ENCODE assay signal across 9 cellular contexts in the genomic region with DNA sequence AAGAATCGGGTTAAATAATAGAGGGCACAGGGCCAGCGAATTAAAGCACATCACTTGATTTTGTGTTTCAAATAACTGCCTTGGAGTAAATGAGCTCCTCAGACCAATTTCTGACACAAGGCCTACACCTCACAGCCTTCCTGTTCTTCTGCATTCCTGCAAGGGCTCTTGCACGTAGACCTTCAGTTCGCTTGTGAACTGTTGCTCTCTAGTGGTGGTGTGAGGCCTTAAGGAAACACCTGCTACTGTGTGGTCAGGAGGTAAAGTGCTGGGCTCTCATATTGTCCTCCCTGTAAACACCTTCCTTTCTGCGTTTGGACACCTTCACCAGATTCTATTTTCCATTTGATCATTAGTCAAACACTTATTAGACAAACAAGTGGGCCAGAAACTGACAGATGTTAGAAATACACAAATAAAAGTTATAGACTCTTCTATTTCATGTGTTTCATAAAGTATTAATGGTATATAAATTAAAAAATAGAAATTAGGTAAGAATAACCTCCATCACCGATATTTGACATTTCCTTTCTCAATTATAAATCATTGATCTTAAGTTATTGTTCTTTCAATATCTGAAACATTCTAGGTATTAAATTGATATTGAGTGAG. TPM values are rescaled to one million over a fixed set of nuclear protein-coding genes. Genes with fewer than 3 reads are reported as not detected.
DNase-seq lines count a peak whose midpoint lies in the region; ATAC-seq and TF ChIP-seq lines count a peak whose summit lies in the region.
"Had no signal": no experiment of that assay in that cellular context is flagged by ENCODE, and none has a peak within 500 bp of the region (broad histone marks: within the 10 kb centered on the region; RNA-seq: fewer than 3 reads in every experiment).

No MANE protein-coding gene starts in this region.

- H3K36me3 ChIP-seq in Caco-2 (ENCODE audit: control insufficient read depth, insufficient read depth, low read length) (no peaks in the 10 kb centered on the region), SJSA1 (no peaks in the 10 kb centered on the region)

- H3K36me3 Mint-ChIP-seq in Caco-2 (ENCODE audit: insufficient read depth, unreplicated experiment): no peaks in the 10 kb centered on the region
- H3K36me3 Mint-ChIP-seq in activated naive CD4-positive, alpha-beta T cell treated with anti-CD3 and anti-CD28 coated beads for 36 hours (ENCODE audit: low read depth): no peaks in the 10 kb centered on the region

- H3K4me1 ChIP-seq in Caco-2: no peaks in the 10 kb centered on the region
- H3K4me1 ChIP-seq in SJSA1 (replicated peaks): peaks cover 28% of the 10 kb centered on the region

- TF ChIP-seq CTCF in Caco-2 (IDR thresholded peaks at IDR 0.05; ENCODE audit: insufficient read depth in 1 of 2, low read depth in 1 of 2, low read length in 1 of 2, severe bottlenecking in 1 of 2, unreplicated experiment in 1 of 2): peak; percentile 67 to 84

- H3K27me3 ChIP-seq in Caco-2 (replicated peaks; ENCODE audit: control insufficient read depth, insufficient read depth, low read length): no peaks in the 10 kb centered on the region
- no peaks in the 10 kb centered on the region for H3K27me3 ChIP-seq in SJSA1 (replicated peaks)

- POLR2A ChIA-PET in Caco-2 (lab: Charles Lee): no interaction called here

- no peak overlapping the region for H3K4me3 Mint-ChIP-seq in Caco-2 (ENCODE audit: unreplicated experiment)
- H3K4me3 Mint-ChIP-seq in activated naive CD4-positive, alpha-beta T cell treated with anti-CD3 and anti-CD28 coated beads for 36 hours: peak overlapping the region; percentile 0

- H3K27me3 Mint-ChIP-seq in Caco-2 (ENCODE audit: insufficient read depth, unreplicated experiment): peaks cover 12% of the 10 kb centered on the region
- no peaks in the 10 kb centered on the region for H3K27me3 Mint-ChIP-seq in activated naive CD4-positive, alpha-beta T cell treated with anti-CD3 and anti-CD28 coated beads for 36 hours (ENCODE audit: low read depth)

- DNase-seq in Caco-2: peak; percentile 87 to 88
- DNase-seq in SJSA1 (ENCODE audit: low read depth in 1 of 2, low spot score in 2 of 2): peak; percentile 25 to 48
- DNase-seq in activated naive CD4-positive, alpha-beta T cell treated with anti-CD3 and anti-CD28 coated beads for 36 hours: peak; percentile 84
- peak; percentile 77 for DNase-seq in iPS-NIHi7 (ENCODE audit: extremely low spot score)
- peak in 2 of 3 experiments; percentile 35 to 52 for DNase-seq in stimulated activated CD4-positive, alpha-beta T cell treated with anti-CD3 and anti-CD28 coated beads, TNF-alpha, amount 100 ng/mL, for 4 hours (ENCODE audit: low read depth in 3 of 3)
- DNase-seq in NCI-H1436 treated with DMSO at 0.1 percent for 48 hours (lab: John Stamatoyannopoulos, UW): no peak

- H3K9me3 ChIP-seq in Caco-2 (no peaks in the 10 kb centered on the region), SJSA1 (replicated peaks) (no peaks in the 10 kb centered on the region)

- H3K4me3 ChIP-seq in Caco-2 (ENCODE audit: low read depth, low read length) (no peak overlapping the region), SJSA1 (no peak overlapping the region)

- no peaks in the 10 kb centered on the region for H3K9me3 Mint-ChIP-seq in Caco-2 (ENCODE audit: unreplicated experiment)
- no peaks in the 10 kb centered on the region for H3K9me3 Mint-ChIP-seq in activated naive CD4-positive, alpha-beta T cell treated with anti-CD3 and anti-CD28 coated beads for 36 hours

- H3K4me1 Mint-ChIP-seq in Caco-2 (ENCODE audit: low read depth, unreplicated experiment): no peaks in the 10 kb centered on the region
- H3K4me1 Mint-ChIP-seq in activated naive CD4-positive, alpha-beta T cell treated with anti-CD3 and anti-CD28 coated beads for 36 hours (ENCODE audit: low read depth): peaks cover 38% of the 10 kb centered on the region

- ATAC-seq in GM19463 (IDR thresholded peaks at IDR 0.05; ENCODE audit: unreplicated experiment) (peak; percentile 98), HG03469 (IDR thresholded peaks at IDR 0.05; ENCODE audit: unreplicated experiment) (peak; percentile 86)

- CTCF ChIA-PET in Caco-2 (lab: Charles Lee): interaction anchor here (0.6 to 2.5 kb wide), 13 partner anchors 14 to 212 kb away, joined by 3 to 63 read pairs (median 5); no protein-coding TSS in a partner anchor
- CTCF ChIA-PET in activated naive CD4-positive, alpha-beta T cell treated with anti-CD3 and anti-CD28 coated beads for 36 hours (lab: Charles Lee): interaction anchor here (0.5 to 10.4 kb wide), 28 partner anchors 8 to 354 kb away, joined by 3 to 537 read pairs (median 4); a partner anchor contains a TSS

- intact Hi-C loops in Caco-2 (cut with micrococcal nuclease; ENCODE audit: unreplicated experiment): loop anchor here (1.0 kb wide), 3 partner anchors 48 to 467 kb away; no protein-coding TSS in a partner anchor
- intact Hi-C loops in activated naive CD4-positive, alpha-beta T cell treated with anti-CD3 and anti-CD28 coated beads for 36 hours (cut with micrococcal nuclease): loop anchor here (1.0 to 10.0 kb wide), 6 partner anchors 48 to 553 kb away; a partner anchor contains a TSS

- H3K27ac ChIP-seq in SJSA1: no peak overlapping the region

- H3K27ac Mint-ChIP-seq in Caco-2 (ENCODE audit: unreplicated experiment): no peak overlapping the region
- peak overlapping the region; percentile 5 for H3K27ac Mint-ChIP-seq in activated naive CD4-positive, alpha-beta T cell treated with anti-CD3 and anti-CD28 coated beads for 36 hours

- no TSS peak for BruUV-seq in Caco-2 (replicated peaks; lab: Mats Ljungman, UMichigan)

RNA-seq across cellular contexts. Expression of a gene that starts 29.2 kb away (rescaled TPM):
- total RNA-seq in Caco-2 (2022): not detected in 2 replicates
- not detected in 2 replicates for total RNA-seq in SJSA1 (2014; rRNA removed; shearing (Covaris generic))
- total RNA-seq in activated naive CD4-positive, alpha-beta T cell treated with anti-CD3 and anti-CD28 coated beads for 36 hours: not detected
- total RNA-seq: activated CD8-positive, alpha-beta memory T cell treated with anti-CD3 and anti-CD28 coated beads for 36 hours had no signal

RNA-seq across cellular contexts. Expression of a gene that starts 37.4 kb away (rescaled TPM):
- total RNA-seq in Caco-2 (2022): not detected in 2 replicates
- 0.13 and 0.25 TPM in 2 replicates for total RNA-seq in SJSA1 (2014; rRNA removed; shearing (Covaris generic))
- total RNA-seq in activated naive CD4-positive, alpha-beta T cell treated with anti-CD3 and anti-CD28 coated beads for 36 hours: 100 to 1,000 TPM; 150 to 153 TPM

Comparison
In these comparisons a context has a peak if more than half of its experiments do, and no peak if none do; other contexts are left out.
1. RNA of a gene that starts 37.4 kb away (total RNA-seq): 150 to 153 TPM in activated naive CD4-positive, alpha-beta T cell treated with anti-CD3 and anti-CD28 coated beads for 36 hours; 0.13 to 0.25 TPM in SJSA1 and not detected in Caco-2; every median in the first group is over 100 times any median in the second.